ENCODE assay signal across 8 cellular contexts in genomic region chr19:36378625-36379509, GRCh38. TPM values are rescaled to one million over a fixed set of nuclear protein-coding genes. Genes with fewer than 3 reads are reported as not detected.
A peak's percentile ranks its signal among the peaks of the same experiment; 100 is the strongest.
DNase-seq lines count a peak whose midpoint lies in the region; ATAC-seq and TF ChIP-seq lines count a peak whose summit lies in the region.

ZFP14 (minus strand) TSS chr19:36379201; CDS start chr19:36367892, 11,309 bp downstream.

- peaks cover 8% of the 10 kb centered on the region for H3K9me3 Mint-ChIP-seq in Calu3 (ENCODE audit: low read depth, unreplicated experiment)

- H3K27ac ChIP-seq in HUES6 (ENCODE audit: low read depth, low read length) (peak within 1 kb of the TSS; percentile 77), OCI-LY3 (ENCODE audit: low read length) (peak within 1 kb of the TSS; percentile 25; the same call in 1 of the 2 replicates)

- H3K4me3 ChIP-seq in HUES6 (ENCODE audit: low read depth, low read length) (peak within 1 kb of the TSS; percentile 84), OCI-LY3 (ENCODE audit: low read length) (peak within 1 kb of the TSS; percentile 89), epithelial cell of proximal tubule (ENCODE audit: low read depth, low read length) (peak within 1 kb of the TSS; percentile 76), mucosa of descending colon (peak within 1 kb of the TSS; percentile 64)

- peak within 1 kb of the TSS; percentile 40 for H3K27ac Mint-ChIP-seq in Calu3 (ENCODE audit: unreplicated experiment)

- H3K27me3 ChIP-seq in HUES6 (ENCODE audit: control insufficient read depth, insufficient read depth, low read length) (no peaks in the 10 kb centered on the region), OCI-LY3 (ENCODE audit: low read depth, low read length) (no peaks in the 10 kb centered on the region)

- peak within 1 kb of the TSS; percentile 90 for H3K4me2 ChIP-seq in OCI-LY3 (ENCODE audit: low read length)

- peaks cover 23% of the 10 kb centered on the region for H3K36me3 Mint-ChIP-seq in Calu3 (ENCODE audit: insufficient read depth, unreplicated experiment)

- H3K9me3 ChIP-seq in HUES6 (ENCODE audit: control insufficient read depth, insufficient read depth, low read depth, low read length) (peaks cover 1% of the 10 kb centered on the region; the same call in 1 of the 2 replicates), OCI-LY3 (ENCODE audit: insufficient read depth, low read length) (no peaks in the 10 kb centered on the region), mucosa of descending colon (no peaks in the 10 kb centered on the region)

- H3K4me1 ChIP-seq in HUES6 (ENCODE audit: control insufficient read depth, insufficient read depth, low read length) (no peaks in the 10 kb centered on the region), OCI-LY3 (ENCODE audit: low read length) (peaks cover 20% of the 10 kb centered on the region), mucosa of descending colon (ENCODE audit: low read depth) (peaks cover 8% of the 10 kb centered on the region)

- intact Hi-C loops in Calu3 (cut with micrococcal nuclease; ENCODE audit: unreplicated experiment) = no loop called here
- intact Hi-C loops in mucosa of descending colon (cut with DNase I, micrococcal nuclease) = no loop called here

- TF ChIP-seq CTCF in Calu3 (IDR thresholded peaks at IDR 0.05; ENCODE audit: unreplicated experiment) = no peak
- peak; percentile 46 for TF ChIP-seq CTCF in OCI-LY3 (IDR thresholded peaks at IDR 0.05; ENCODE audit: low read depth, low read length)
- TF ChIP-seq CTCF in epithelial cell of proximal tubule (conservative IDR thresholded peaks at IDR 0.05; ENCODE audit: low read depth, low read length) = peak; percentile 28
- no peak for TF ChIP-seq CTCF in mucosa of descending colon (IDR thresholded peaks at IDR 0.05)

- no peaks in the 10 kb centered on the region for H4K20me1 ChIP-seq in OCI-LY3 (ENCODE audit: insufficient read depth, low read length)

- H3K4me1 Mint-ChIP-seq in Calu3 (ENCODE audit: low read depth, unreplicated experiment) = peaks cover 13% of the 10 kb centered on the region

- no peaks in the 10 kb centered on the region for H3K27me3 Mint-ChIP-seq in Calu3 (ENCODE audit: unreplicated experiment)

- BruUV-seq in Calu3 (replicated peaks; lab: Mats Ljungman, UMichigan) = no TSS peak

- no peaks in the 10 kb centered on the region for H3K36me3 ChIP-seq in HUES6 (ENCODE audit: control insufficient read depth, insufficient read depth, low read length)
- H3K36me3 ChIP-seq in OCI-LY3 (replicated peaks; ENCODE audit: low read depth, low read length) = no peaks in the 10 kb centered on the region
- no peaks in the 10 kb centered on the region for H3K36me3 ChIP-seq in mucosa of descending colon (ENCODE audit: low read depth)

- 0 out of 2 replicates have a peak, but pooled peaks cover 10% of the 10 kb centered on the region for H3K79me2 ChIP-seq in OCI-LY3 (ENCODE audit: low read length)

- CTCF ChIA-PET in Calu3 (lab: Charles Lee) = interaction anchor here (0.6 to 1.0 kb wide), 2 partner anchors 18 to 54 kb away, joined by 3 to 4 read pairs; no protein-coding TSS in a partner anchor

- peak; percentile 97 for DNase-seq in Calu3
- peak; percentile 95 for DNase-seq in activated T-cell treated with anti-CD3 and anti-CD28 coated beads for 4 hours
- peak; percentile 65 for DNase-seq in epithelial cell of proximal tubule (ENCODE audit: low read depth)
- peak; percentile 95 to 96 (median 95) for DNase-seq in mucosa of descending colon
- peak; percentile 78 to 89 for DNase-seq in stimulated activated CD8-positive, alpha-beta memory T cell treated with anti-CD3 and anti-CD28 coated beads, Interleukin-4, amount 100 ng/mL, for 1 hour (ENCODE audit: low read depth in 2 of 2, low spot score in 1 of 2)

- peak within 1 kb of the TSS; percentile 73 for H3K4me3 Mint-ChIP-seq in Calu3 (ENCODE audit: low read depth, unreplicated experiment)

- ATAC-seq in GM21423 (IDR thresholded peaks at IDR 0.05; ENCODE audit: unreplicated experiment) (peak; percentile 93), mucosa of descending colon (peak; percentile 100)

- H3K9ac ChIP-seq in HUES6 (ENCODE audit: low read length) (peak within 1 kb of the TSS; percentile 85), OCI-LY3 (ENCODE audit: low read length) (peak within 1 kb of the TSS; percentile 79)

- peak within 1 kb of the TSS; percentile 95 for H2AFZ ChIP-seq in OCI-LY3 (ENCODE audit: low read depth, low read length)

RNA-seq across cellular contexts. Expression of gene ZFP14, which starts in this region (rescaled TPM):
- total RNA-seq in Calu3 (2022) = 4.6 and 4.8 TPM in 2 replicates
- total RNA-seq in epithelial cell of proximal tubule = 1.0 and 3.0 TPM in 2 replicates
- 1 to 10 TPM; 3.4 to 7.5 (median 5.0) TPM for total RNA-seq in mucosa of descending colon

Comparison
In these comparisons a context has a peak if more than half of its experiments do, and no peak if none do; other contexts are left out.
1. Peak in every context shown above with its lines: DNase-seq, ATAC-seq, H3K4me3 ChIP-seq and H3K27ac ChIP-seq.
2. CTCF ChIP-seq: peak in OCI-LY3 (single experiment) and epithelial cell of proximal tubule (single experiment); none in Calu3 (single experiment) and mucosa of descending colon (single experiment).